Comparison of ENCODE assay signal across 8 cellular contexts in genomic region chr9:129836342-129837007, GRCh38. TPM values are rescaled to one million over a fixed set of nuclear protein-coding genes. Genes with fewer than 3 reads are reported as not detected.
DNase-seq lines count a peak whose midpoint lies in the region; ATAC-seq and TF ChIP-seq lines count a peak whose summit lies in the region.

No MANE protein-coding gene starts in this region.

- H3K27ac ChIP-seq in CD8-positive, alpha-beta T cell (ENCODE audit: low read depth, low read length) = peak overlapping the region; percentile 89
- H3K27ac ChIP-seq in OCI-LY1 (ENCODE audit: low read depth, low read length, poor library complexity, severe bottlenecking) = no peak overlapping the region
- no peak overlapping the region for H3K27ac ChIP-seq in mesodermal cell (ENCODE audit: low read depth, low read length, severe bottlenecking)
- H3K27ac ChIP-seq in tibial artery = peak overlapping the region; percentile 91 to 96

- no peak for TF ChIP-seq CTCF in CD8-positive, alpha-beta T cell (IDR thresholded peaks at IDR 0.05)
- TF ChIP-seq CTCF in OCI-LY1 (IDR thresholded peaks at IDR 0.05; ENCODE audit: low read length) (no peak), astrocyte of the spinal cord (IDR thresholded peaks at IDR 0.05; ENCODE audit: low read depth, low read length) (no peak), tibial artery (IDR thresholded peaks at IDR 0.05) (no peak)

- in situ Hi-C loops in astrocyte of the spinal cord (cut with HindIII; ENCODE audit: low sequenced_read_pairs) = no loop called here

- DNase-seq in CD8-positive, alpha-beta T cell = peak in 5 of 7 experiments; percentile 35 to 63 (median 59)
- no peak for DNase-seq in astrocyte of the spinal cord (ENCODE audit: low read depth, low spot score)
- peak in 1 of 2 donors; percentile 27 for DNase-seq in tibial artery
- DNase-seq in HEK293T (ENCODE audit: extremely low spot score) = no peak
- DNase-seq in DMS53 treated with DMSO at 0.1 percent for 48 hours (lab: John Stamatoyannopoulos, UW; ENCODE audit: unreplicated experiment) = no peak
- DNase-seq in SW480 (ENCODE audit: low spot score) = no peak

- H3K36me3 Mint-ChIP-seq in CD8-positive, alpha-beta T cell = peaks cover 55% of the 10 kb centered on the region

- H3K79me2 ChIP-seq in OCI-LY1 (ENCODE audit: insufficient read depth, low read length) = peaks cover 10% of the 10 kb centered on the region

- H3K27me3 Mint-ChIP-seq in CD8-positive, alpha-beta T cell (ENCODE audit: low read depth) = no peaks in the 10 kb centered on the region

- CTCF ChIA-PET in CD8-positive, alpha-beta T cell (lab: Charles Lee) = interaction anchor here (0.6 to 4.3 kb wide), 6 partner anchors 9 to 493 kb away, joined by 3 to 24 read pairs (median 3); no protein-coding TSS in a partner anchor
- CTCF ChIA-PET in HEK293T (lab: Yijun Ruan, JAX) = no interaction called here

- intact Hi-C loops in CD8-positive, alpha-beta T cell (cut with DNase I, micrococcal nuclease) = loop anchor here in 1 of 2 experiments (10.0 kb wide), 1 partner anchor 128 kb away; no protein-coding TSS in a partner anchor
- intact Hi-C loops in tibial artery (cut with DNase I; ENCODE audit: low total_unique reads) = loop anchor here (5.0 kb wide), 2 partner anchors 46 to 206 kb away; partner anchors contain the start of gene FNBP1

- 63 to 67% methylated on average over 13 to 14 of the region's 16 CpGs for WGBS in mesodermal cell (ENCODE audit: insufficient coverage in 2 of 2), 2 experiments

- POLR2A ChIA-PET in CD8-positive, alpha-beta T cell (lab: Charles Lee) = interaction anchor here (0.7 to 3.1 kb wide), 6 partner anchors 23 to 55 kb away, joined by 3 to 15 read pairs (median 4); no protein-coding TSS in a partner anchor
- POLR2A ChIA-PET in HEK293T (lab: Yijun Ruan, JAX) = interaction anchor here (2.3 kb wide), 1 partner anchor 13 kb away, joined by 12 read pairs; the partner anchor contains the start of gene TOR1A

- H3K27ac Mint-ChIP-seq in CD8-positive, alpha-beta T cell = peak overlapping the region; percentile 95

- H3K9me3 Mint-ChIP-seq in CD8-positive, alpha-beta T cell = no peaks in the 10 kb centered on the region

- no peaks in the 10 kb centered on the region for H3K27me3 ChIP-seq in CD8-positive, alpha-beta T cell (ENCODE audit: insufficient read depth, low read length)
- H3K27me3 ChIP-seq in OCI-LY1 (ENCODE audit: insufficient read depth, low read length) = no peaks in the 10 kb centered on the region
- H3K27me3 ChIP-seq in tibial artery = no peaks in the 10 kb centered on the region

- no peaks in the 10 kb centered on the region for H3K9me2 ChIP-seq in OCI-LY1 (ENCODE audit: low read depth, low read length)

- H3K9me3 ChIP-seq in CD8-positive, alpha-beta T cell (ENCODE audit: low read length) = no peaks in the 10 kb centered on the region
- H3K9me3 ChIP-seq in OCI-LY1 (ENCODE audit: low read length) = no peaks in the 10 kb centered on the region
- H3K9me3 ChIP-seq in mesodermal cell (ENCODE audit: control insufficient read depth, low read length) = no peaks in the 10 kb centered on the region
- H3K9me3 ChIP-seq in tibial artery = no peaks in the 10 kb centered on the region

- peaks cover 64% of the 10 kb centered on the region for H3K4me1 ChIP-seq in CD8-positive, alpha-beta T cell (ENCODE audit: insufficient read depth, low read length)
- H3K4me1 ChIP-seq in OCI-LY1 (ENCODE audit: insufficient read depth, low read length, severe bottlenecking) (peaks cover 44% of the 10 kb centered on the region), mesodermal cell (ENCODE audit: control insufficient read depth, insufficient read depth, low read length, poor library complexity, severe bottlenecking) (peaks cover 25% of the 10 kb centered on the region), tibial artery (peaks cover 0 to 55% (median 40%) of the 10 kb centered on the region in 4 donors)

- peaks cover 19% of the 10 kb centered on the region for H3K36me3 ChIP-seq in CD8-positive, alpha-beta T cell (ENCODE audit: insufficient read depth, low read length)
- peaks cover 29% of the 10 kb centered on the region for H3K36me3 ChIP-seq in OCI-LY1 (ENCODE audit: insufficient read depth, low read length)
- H3K36me3 ChIP-seq in mesodermal cell (ENCODE audit: control insufficient read depth, insufficient read depth, low read length) = peaks cover 24% of the 10 kb centered on the region
- peaks cover 13 to 23% (median 16%) of the 10 kb centered on the region in 3 donors for H3K36me3 ChIP-seq in tibial artery

- H3K4me3 Mint-ChIP-seq in CD8-positive, alpha-beta T cell = peak overlapping the region; percentile 93

- H4K20me1 ChIP-seq in OCI-LY1 (ENCODE audit: insufficient read depth, low read length) = no peaks in the 10 kb centered on the region

- H2AFZ ChIP-seq in OCI-LY1 (ENCODE audit: low read length) = no peak overlapping the region

- H3K4me1 Mint-ChIP-seq in CD8-positive, alpha-beta T cell (ENCODE audit: low read depth) = peaks cover 72% of the 10 kb centered on the region

- peak overlapping the region; percentile 75 for H3K9ac ChIP-seq in OCI-LY1 (ENCODE audit: low read length)

- H3F3A ChIP-seq in OCI-LY1 (ENCODE audit: insufficient read depth, low read length) = no peaks in the 10 kb centered on the region

- no peak for ATAC-seq in CD8-positive, alpha-beta T cell

- peak overlapping the region; percentile 86 for H3K4me3 ChIP-seq in CD8-positive, alpha-beta T cell (ENCODE audit: low read depth, low read length)
- H3K4me3 ChIP-seq in OCI-LY1 (ENCODE audit: low read depth, low read length, poor library complexity, severe bottlenecking) (peak overlapping the region; percentile 98), astrocyte of the spinal cord (ENCODE audit: low read depth, low read length) (peak overlapping the region; percentile 94), mesodermal cell (ENCODE audit: extremely low read depth, insufficient read depth, low read length, poor library complexity, severe bottlenecking) (peak overlapping the region; percentile 99), tibial artery (peak overlapping the region; percentile 90 to 97)

- peak overlapping the region; percentile 84 for H3K4me2 ChIP-seq in OCI-LY1 (ENCODE audit: low read length)

TF ChIP-seq in HEK293T, 16 proteins besides CTCF, POLR2A, EP300 and RAD21:
- no peak for TF ChIP-seq ZNF384 (IDR thresholded peaks at IDR 0.05)
- TF ChIP-seq PKNOX1 (IDR thresholded peaks at IDR 0.05) = no peak
- TF ChIP-seq ELF4 (IDR thresholded peaks at IDR 0.05) = no peak
- no peak for TF ChIP-seq SUZ12 (IDR thresholded peaks at IDR 0.05)
- no peak for TF ChIP-seq HDGF (IDR thresholded peaks at IDR 0.05; ENCODE audit: borderline replicate concordance)
- TF ChIP-seq ARNT (IDR thresholded peaks at IDR 0.05) = no peak
- TF ChIP-seq NFRKB (IDR thresholded peaks at IDR 0.05) = no peak
- TF ChIP-seq LEF1 (IDR thresholded peaks at IDR 0.05; ENCODE audit: borderline replicate concordance) = no peak
- no peak for TF ChIP-seq SP1 (IDR thresholded peaks at IDR 0.05)
- TF ChIP-seq TARDBP (IDR thresholded peaks at IDR 0.05) = no peak
- no peak for TF ChIP-seq CTBP1 (IDR thresholded peaks at IDR 0.05; ENCODE audit: borderline replicate concordance)
- TF ChIP-seq BHLHE40 (IDR thresholded peaks at IDR 0.05; ENCODE audit: borderline replicate concordance) = no peak
- no peak for TF ChIP-seq FOXK2 (IDR thresholded peaks at IDR 0.05)
- no peak for TF ChIP-seq FOXA1 (IDR thresholded peaks at IDR 0.05)
- no peak for TF ChIP-seq L3MBTL2 (conservative IDR thresholded peaks at IDR 0.05)
- no peak for TF ChIP-seq FOXM1 (IDR thresholded peaks at IDR 0.05; ENCODE audit: borderline replicate concordance)

RNA-seq across cellular contexts. Expression of gene USP20, which starts 1.2 kb away (rescaled TPM):
- total RNA-seq in CD8-positive, alpha-beta T cell = 10 to 100 TPM; 83.5 to 91.0 TPM
- polyA plus RNA-seq in mesodermal cell (2013, experiment 1 of 2) = 19.9 TPM
- 15.3 TPM for polyA plus RNA-seq in mesodermal cell (2013, experiment 2 of 2)

RNA-seq across cellular contexts. Expression of gene C9orf78, which starts 1.4 kb away (rescaled TPM):
- 100 to 1,000 TPM; 176 to 190 TPM for total RNA-seq in CD8-positive, alpha-beta T cell
- 39.7 TPM for polyA plus RNA-seq in mesodermal cell (2013, experiment 1 of 2)
- polyA plus RNA-seq in mesodermal cell (2013, experiment 2 of 2) = 39.9 TPM

RNA-seq across cellular contexts. Expression of gene TOR1A, which starts 12.5 kb away (rescaled TPM):
- total RNA-seq in CD8-positive, alpha-beta T cell = 10 to 100 TPM; 18.9 to 19.6 TPM
- polyA plus RNA-seq in mesodermal cell (2013, experiment 1 of 2) = 48.6 TPM
- 42.4 TPM for polyA plus RNA-seq in mesodermal cell (2013, experiment 2 of 2)

RNA-seq across cellular contexts. Expression of gene TOR1B, which starts 33.5 kb away (rescaled TPM):
- 10 to 100 TPM; 21.3 to 22.4 TPM for total RNA-seq in CD8-positive, alpha-beta T cell
- polyA plus RNA-seq in mesodermal cell (2013, experiment 1 of 2) = 18.7 TPM
- polyA plus RNA-seq in mesodermal cell (2013, experiment 2 of 2) = 18.0 TPM

Comparison
In these comparisons a context has a peak if more than half of its experiments do, and no peak if none do; other contexts are left out.
1. DNase-seq: peak in CD8-positive, alpha-beta T cell (5 of 7); none in astrocyte of the spinal cord (single experiment), HEK293T (single experiment), DMS53 treated with DMSO at 0.1 percent for 48 hours (single experiment) and SW480 (single experiment).
2. H3K27ac ChIP-seq: peak in CD8-positive, alpha-beta T cell (single experiment) and tibial artery (2 of 2); none in OCI-LY1 (single experiment) and mesodermal cell (single experiment).
3. Peak in every context shown above with its lines, with median percentiles within 50 percentile points of each other: H3K4me3 ChIP-seq.